ENCODE assay signal across 12 cellular contexts in the genomic region with DNA sequence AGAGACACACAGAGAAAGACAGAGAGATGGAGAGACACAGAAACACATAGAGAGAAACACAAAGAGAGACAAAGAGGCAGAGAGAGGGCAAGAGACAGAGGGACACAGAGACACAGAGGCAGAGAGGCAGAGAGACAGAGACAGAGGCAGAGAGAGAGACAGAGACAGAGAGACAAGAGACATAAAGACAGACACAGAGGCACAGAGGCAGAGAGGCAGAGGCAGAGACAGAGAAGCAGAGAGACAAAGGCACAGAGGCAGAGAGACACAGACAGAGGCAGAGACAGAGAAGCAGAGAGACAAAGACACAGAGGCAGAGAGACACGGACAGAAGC. TPM values are rescaled to one million over a fixed set of nuclear protein-coding genes. Genes with fewer than 3 reads are reported as not detected.
DNase-seq lines count a peak whose midpoint lies in the region; ATAC-seq and TF ChIP-seq lines count a peak whose summit lies in the region.
"Had no signal": no experiment of that assay in that cellular context is flagged by ENCODE, and none has a peak within 500 bp of the region (broad histone marks: within the 10 kb centered on the region; RNA-seq: fewer than 3 reads in every experiment).

No MANE protein-coding gene starts in this region.

- H4K20me1 ChIP-seq in Karpas-422 (ENCODE audit: insufficient read depth, low read depth, low read length) = no peaks in the 10 kb centered on the region

- H3K9me3 ChIP-seq in CD4-positive, CD25-positive, alpha-beta regulatory T cell (ENCODE audit: control insufficient read depth in 2 of 2, low read length in 2 of 2) = no peaks in the 10 kb centered on the region
- no peaks in the 10 kb centered on the region for H3K9me3 ChIP-seq in Karpas-422 (ENCODE audit: low read length)
- H3K9me3 ChIP-seq: esophagus squamous epithelium had no signal

- no peaks in the 10 kb centered on the region for H3K36me3 ChIP-seq in CD4-positive, CD25-positive, alpha-beta regulatory T cell (ENCODE audit: control insufficient read depth, insufficient read depth, low read length)
- H3K36me3 ChIP-seq in Karpas-422 (ENCODE audit: insufficient read depth, low read length) = no peaks in the 10 kb centered on the region
- H3K36me3 ChIP-seq: esophagus squamous epithelium had no signal

- peaks cover 12 to 69% (median 31%) of the 10 kb centered on the region in 4 donors for H3K4me1 Mint-ChIP-seq in CD4-positive, CD25-positive, alpha-beta regulatory T cell
- H3K4me1 Mint-ChIP-seq in brain (peaks cover 11% of the 10 kb centered on the region), neural crest cell (peaks cover 9% of the 10 kb centered on the region)

- no peaks in the 10 kb centered on the region for H3K79me2 ChIP-seq in Karpas-422 (ENCODE audit: low read length)

- no peaks in the 10 kb centered on the region for H3K36me3 Mint-ChIP-seq in CD4-positive, CD25-positive, alpha-beta regulatory T cell
- H3K36me3 Mint-ChIP-seq in brain = no peaks in the 10 kb centered on the region
- H3K36me3 Mint-ChIP-seq in neural crest cell (ENCODE audit: low read depth) = no peaks in the 10 kb centered on the region

- H3K4me1 ChIP-seq in CD4-positive, CD25-positive, alpha-beta regulatory T cell (ENCODE audit: control insufficient read depth, insufficient read depth, low read length, poor library complexity, severe bottlenecking) = peaks cover 72% of the 10 kb centered on the region
- peaks cover 11% of the 10 kb centered on the region for H3K4me1 ChIP-seq in Karpas-422 (ENCODE audit: low read length)

- H3K27me3 ChIP-seq in CD4-positive, CD25-positive, alpha-beta regulatory T cell (ENCODE audit: control insufficient read depth, insufficient read depth, low read length) = no peaks in the 10 kb centered on the region
- H3K27me3 ChIP-seq in HL-60 (ENCODE audit: insufficient read depth, poor library complexity, severe bottlenecking) (no peaks in the 10 kb centered on the region), Karpas-422 (ENCODE audit: low read length) (no peaks in the 10 kb centered on the region; the same call in 1 of the 2 replicates)
- H3K27me3 ChIP-seq: esophagus squamous epithelium had no signal

- H2AFZ ChIP-seq in Karpas-422 (ENCODE audit: low read length) = no peak overlapping the region

- peak overlapping the region; percentile 96 to 100 (median 99) for H3K27ac Mint-ChIP-seq in CD4-positive, CD25-positive, alpha-beta regulatory T cell
- H3K27ac Mint-ChIP-seq in brain = peak overlapping the region in 3 of 5 experiments; percentile 24 to 92 (median 71)
- peak overlapping the region; percentile 13 for H3K27ac Mint-ChIP-seq in neural crest cell (ENCODE audit: unreplicated experiment)

- no peaks in the 10 kb centered on the region for H3K9me2 ChIP-seq in Karpas-422 (replicated peaks; ENCODE audit: insufficient read depth, low read length)

- H3K4me2 ChIP-seq in Karpas-422 (ENCODE audit: low read depth, low read length, poor library complexity, severe bottlenecking) = no peak overlapping the region
- H3K4me2 ChIP-seq: KMS-11 had no signal

- no peak for ATAC-seq in CD4-positive, CD25-positive, alpha-beta regulatory T cell (ENCODE audit: low read depth in 2 of 2)
- no peak for ATAC-seq in activated CD4-positive, CD25-positive, alpha-beta regulatory T cell treated with anti-CD3 and anti-CD28 coated beads, Interleukin-2, amount 50 U/mL, for 24 hours
- ATAC-seq in HG03460 (IDR thresholded peaks at IDR 0.05; ENCODE audit: unreplicated experiment) = no peak

- peak overlapping the region; percentile 76 for H3K27ac ChIP-seq in CD4-positive, CD25-positive, alpha-beta regulatory T cell (ENCODE audit: insufficient read depth, low read length, poor library complexity, severe bottlenecking)
- peak overlapping the region; percentile 69 for H3K27ac ChIP-seq in HL-60 (replicated peaks)
- H3K27ac ChIP-seq in Karpas-422 (ENCODE audit: low read length) = no peak overlapping the region
- H3K27ac ChIP-seq: KMS-11 had no signal

- H3K27me3 Mint-ChIP-seq in CD4-positive, CD25-positive, alpha-beta regulatory T cell = no peaks in the 10 kb centered on the region
- H3K27me3 Mint-ChIP-seq in brain (peaks cover 3% of the 10 kb centered on the region), neural crest cell (ENCODE audit: low read depth) (no peaks in the 10 kb centered on the region)

- DNase-seq in CD4-positive, CD25-positive, alpha-beta regulatory T cell = no peak
- DNase-seq in HL-60 (ENCODE audit: low read depth in 1 of 2, low spot score in 1 of 2) (no peak), neural crest cell (ENCODE audit: low read depth, low spot score) (no peak), Karpas-422 (no peak)
- DNase-seq: esophagus squamous epithelium, H9, NCI-H2171 treated with DMSO at 0.1 percent for 48 hours, T-helper 9 cell had no signal

- H3K4me3 ChIP-seq in CD4-positive, CD25-positive, alpha-beta regulatory T cell (ENCODE audit: low read depth, low read length) = peak overlapping the region; percentile 81
- no peak overlapping the region for H3K4me3 ChIP-seq in HL-60 (replicated peaks; ENCODE audit: insufficient read depth, low read length)
- no peak overlapping the region for H3K4me3 ChIP-seq in Karpas-422 (ENCODE audit: low read length)

- no peaks in the 10 kb centered on the region for H3K9me3 Mint-ChIP-seq in CD4-positive, CD25-positive, alpha-beta regulatory T cell
- H3K9me3 Mint-ChIP-seq in brain (peaks cover 0 to 5% (median 0%) of the 10 kb centered on the region in 5 experiments), neural crest cell (no peaks in the 10 kb centered on the region)
- H3K9me3 Mint-ChIP-seq: H9 had no signal

- peak overlapping the region; percentile 83 to 91 (median 87) for H3K4me3 Mint-ChIP-seq in CD4-positive, CD25-positive, alpha-beta regulatory T cell
- H3K4me3 Mint-ChIP-seq in brain (no peak overlapping the region), neural crest cell (no peak overlapping the region)
- H3K4me3 Mint-ChIP-seq: H9 had no signal

- no peak for TF ChIP-seq CTCF in HL-60 (IDR thresholded peaks at IDR 0.05; ENCODE audit: insufficient read depth, low read length)
- TF ChIP-seq CTCF in brain (conservative IDR thresholded peaks at IDR 0.05) = no peak
- no peak for TF ChIP-seq CTCF in neural crest cell (conservative IDR thresholded peaks at IDR 0.05)

- no peak overlapping the region for H3K9ac ChIP-seq in Karpas-422 (ENCODE audit: low read length)
- H3K9ac ChIP-seq: KMS-11 had no signal

RNA-seq across cellular contexts. Expression of a gene that starts 6.3 kb away (rescaled TPM):
- total RNA-seq in CD4-positive, CD25-positive, alpha-beta regulatory T cell = not detected
- not detected for polyA plus RNA-seq in CD4-positive, CD25-positive, alpha-beta regulatory T cell
- not detected for polyA plus RNA-seq in brain (ENCODE audit: insufficient read depth, low read depth, low replicate concordance)
- total RNA-seq in neural crest cell = not detected in 2 replicates
- total RNA-seq in Karpas-422 (2014; rRNA removed; shearing (Covaris generic); ENCODE audit: low replicate concordance) = 0.36 TPM in 1 of 2 replicates, not detected in the other
- total RNA-seq: H9 had no signal

RNA-seq across cellular contexts. Expression of a gene that starts 7.8 kb away (rescaled TPM):
- 453 TPM for total RNA-seq in CD4-positive, CD25-positive, alpha-beta regulatory T cell
- polyA plus RNA-seq in CD4-positive, CD25-positive, alpha-beta regulatory T cell = 100 to 1,000 TPM; 381 to 514 (median 444) TPM
- polyA plus RNA-seq in brain (ENCODE audit: insufficient read depth, low read depth, low replicate concordance) = 3.7 TPM
- total RNA-seq in neural crest cell = not detected in 2 replicates
- total RNA-seq in Karpas-422 (2014; rRNA removed; shearing (Covaris generic); ENCODE audit: low replicate concordance) = 46.9 and 115 TPM in 2 replicates
- total RNA-seq: H9 had no signal

RNA-seq across cellular contexts. Expression of a gene that starts 10.3 kb away (rescaled TPM):
- not detected for total RNA-seq in CD4-positive, CD25-positive, alpha-beta regulatory T cell
- polyA plus RNA-seq in CD4-positive, CD25-positive, alpha-beta regulatory T cell = not detected
- not detected for polyA plus RNA-seq in brain (ENCODE audit: insufficient read depth, low read depth, low replicate concordance)
- total RNA-seq in neural crest cell = not detected in 2 replicates
- total RNA-seq in Karpas-422 (2014; rRNA removed; shearing (Covaris generic); ENCODE audit: low replicate concordance) = 0.29 TPM in 1 of 2 replicates, not detected in the other
- total RNA-seq: H9 had no signal

RNA-seq across cellular contexts. Expression of a gene that starts 46.6 kb away (rescaled TPM):
- total RNA-seq in CD4-positive, CD25-positive, alpha-beta regulatory T cell = not detected
- under 1 TPM in 3 of 4 donors, not detected in 1; 0.06 to 0.09 (median 0.08) TPM for polyA plus RNA-seq in CD4-positive, CD25-positive, alpha-beta regulatory T cell
- not detected for polyA plus RNA-seq in brain (ENCODE audit: insufficient read depth, low read depth, low replicate concordance)
- total RNA-seq in neural crest cell = not detected in 2 replicates
- not detected in 2 replicates for total RNA-seq in Karpas-422 (2014; rRNA removed; shearing (Covaris generic); ENCODE audit: low replicate concordance)
- total RNA-seq: esophagus squamous epithelium, H9 had no signal

Comparison
In these comparisons a context has a peak if more than half of its experiments do, and no peak if none do; other contexts are left out.
1. H3K27ac Mint-ChIP-seq: peak in every context shown above with its lines; median percentile 99 in CD4-positive, CD25-positive, alpha-beta regulatory T cell; 71 in brain; 13 in neural crest cell.
2. H3K4me3 Mint-ChIP-seq: peak in CD4-positive, CD25-positive, alpha-beta regulatory T cell (4 of 4); none in brain (0 of 5) and neural crest cell (single experiment).
3. RNA of a gene that starts 7.8 kb away (total RNA-seq): 453 TPM in CD4-positive, CD25-positive, alpha-beta regulatory T cell (single experiment) and 46.9 to 115 TPM in Karpas-422; not detected in neural crest cell; every median in the first group is over 10 times any median in the second.